1 cellular context compared by ENCODE assay signal in the genomic region with DNA sequence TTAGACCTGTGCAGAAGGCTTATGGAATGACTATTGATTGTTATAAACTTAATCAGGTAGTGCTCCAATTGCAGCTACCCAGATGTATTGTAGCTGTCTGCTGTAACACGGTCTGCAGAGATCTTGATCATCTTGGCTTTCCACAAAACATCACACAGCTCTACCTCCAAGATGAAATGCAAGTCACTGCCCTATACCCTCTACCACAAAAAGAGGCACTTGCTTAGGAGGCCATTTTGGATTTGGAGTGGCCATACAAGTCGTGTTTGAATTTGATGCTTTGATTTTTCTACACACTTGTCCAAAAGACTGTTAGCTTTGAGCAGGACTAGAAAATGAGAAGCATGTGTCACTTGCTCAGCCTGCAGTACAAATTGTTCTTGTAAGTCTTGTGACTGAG.
TF ChIP-seq lines count a peak whose summit lies in the region.

No MANE protein-coding gene starts in this region.

TF ChIP-seq in H1, 55 proteins besides CTCF, POLR2A, EP300 and RAD21:
- TF ChIP-seq YY1 (IDR thresholded peaks at IDR 0.05; ENCODE audit: low read depth, low read length), result peak; percentile 57; the same call in 1 of the 2 replicates
- TF ChIP-seq RNF2 (IDR thresholded peaks at IDR 0.05; ENCODE audit: borderline replicate concordance, low read depth, low read length, missing control alignments, poor library complexity, severe bottlenecking), result no peak
- TF ChIP-seq CEBPB (IDR thresholded peaks at IDR 0.05; ENCODE audit: low read depth, low read length), result no peak
- no peak for TF ChIP-seq RFX5 (IDR thresholded peaks at IDR 0.05; ENCODE audit: borderline replicate concordance, low read depth, low read length)
- TF ChIP-seq, protein P1, sequence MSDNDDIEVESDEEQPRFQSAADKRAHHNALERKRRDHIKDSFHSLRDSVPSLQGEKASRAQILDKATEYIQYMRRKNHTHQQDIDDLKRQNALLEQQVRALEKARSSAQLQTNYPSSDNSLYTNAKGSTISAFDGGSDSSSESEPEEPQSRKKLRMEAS (IDR thresholded peaks at IDR 0.05), result no peak
- TF ChIP-seq ATF2 (IDR thresholded peaks at IDR 0.05; ENCODE audit: low read length), result no peak
